In genomic region chr10:5659702-5660528, GRCh38 we compare ENCODE assay signal across 8 cellular contexts. TPM values are rescaled to one million over a fixed set of nuclear protein-coding genes. Genes with fewer than 3 reads are reported as not detected.
A peak's percentile ranks its signal among the peaks of the same experiment; 100 is the strongest.
DNase-seq lines count a peak whose midpoint lies in the region; ATAC-seq and TF ChIP-seq lines count a peak whose summit lies in the region.

No MANE protein-coding gene starts in this region.

- H3K27ac ChIP-seq in mucosa of rectum (ENCODE audit: low read depth in 2 of 2, low read length in 2 of 2): peak overlapping the region; percentile 60 to 79

- H3K27me3 ChIP-seq in mucosa of rectum (ENCODE audit: control insufficient read depth in 2 of 2, insufficient read depth in 2 of 2, low read length in 2 of 2): no peaks in the 10 kb centered on the region

- H3K9ac ChIP-seq in mucosa of rectum (ENCODE audit: low read depth in 1 of 2, low read length in 2 of 2): peak overlapping the region in 1 of 2 donors; percentile 23

- no peaks in the 10 kb centered on the region for H3K9me3 Mint-ChIP-seq in osteocyte (ENCODE audit: unreplicated experiment)

- H3K36me3 ChIP-seq in mucosa of rectum (ENCODE audit: control insufficient read depth in 2 of 2, insufficient read depth in 2 of 2, low read length in 2 of 2): no peaks in the 10 kb centered on the region

- no peak overlapping the region for H3K4me3 Mint-ChIP-seq in osteocyte (ENCODE audit: unreplicated experiment)

- no peaks in the 10 kb centered on the region for H3K9me3 ChIP-seq in mucosa of rectum (ENCODE audit: control insufficient read depth in 2 of 2, low read length in 2 of 2)

- H3K4me1 Mint-ChIP-seq in osteocyte (ENCODE audit: unreplicated experiment): peaks cover 3% of the 10 kb centered on the region

- in situ Hi-C loops in T47D (cut with HindIII; ENCODE audit: low pct_unique_long_range_greater_than_20kb, low sequenced_read_pairs): no loop called here

- peak overlapping the region in 1 of 2 donors; percentile 33 for H3K4me3 ChIP-seq in mucosa of rectum (ENCODE audit: low read length in 2 of 2)

- H3K4me1 ChIP-seq in mucosa of rectum (ENCODE audit: control insufficient read depth in 2 of 2, insufficient read depth in 2 of 2, low read length in 2 of 2): peaks cover 28 to 40% of the 10 kb centered on the region in 2 donors

- no peak for TF ChIP-seq CTCF in osteocyte (IDR thresholded peaks at IDR 0.05)

- ATAC-seq in GM21367 (IDR thresholded peaks at IDR 0.05; ENCODE audit: unreplicated experiment) (peak; percentile 76), GM21528 (IDR thresholded peaks at IDR 0.05; ENCODE audit: low FRiP score, unreplicated experiment) (no peak)

- no peak overlapping the region for H3K27ac Mint-ChIP-seq in osteocyte (ENCODE audit: unreplicated experiment)

- no peaks in the 10 kb centered on the region for H3K27me3 Mint-ChIP-seq in osteocyte (ENCODE audit: unreplicated experiment)

- DNase-seq in CD1c-positive myeloid dendritic cell (ENCODE audit: extremely low spot score) (peak; percentile 81), M059J (ENCODE audit: low read depth) (peak; percentile 77), T47D (ENCODE audit: low read depth in 1 of 2, low spot score in 1 of 2) (peak; percentile 45 to 91), osteocyte (ENCODE audit: extremely low spot score, unreplicated experiment) (no peak)
- DNase-seq in stimulated activated CD4-positive, alpha-beta T cell treated with anti-CD3 and anti-CD28 coated beads, Interleukin-4, amount 100 ng/mL, for 4 hours: no peak

- peaks cover 2% of the 10 kb centered on the region for H3K36me3 Mint-ChIP-seq in osteocyte (ENCODE audit: unreplicated experiment)

RNA-seq across cellular contexts. Expression of gene ASB13, which starts 6.5 kb away (rescaled TPM):
- total RNA-seq in M059J (2014; rRNA removed; shearing (Covaris generic)): 7.0 and 8.4 TPM in 2 replicates
- 16.0 and 18.4 TPM in 2 replicates for total RNA-seq in osteocyte

RNA-seq across cellular contexts. Expression of gene TASOR2, which starts 24.7 kb away (rescaled TPM):
- total RNA-seq in M059J (2014; rRNA removed; shearing (Covaris generic)): 34.6 and 55.0 TPM in 2 replicates
- 59.6 and 67.0 TPM in 2 replicates for total RNA-seq in osteocyte

Comparison
In these comparisons a context has a peak if more than half of its experiments do, and no peak if none do; other contexts are left out.
1. DNase-seq: peak in CD1c-positive myeloid dendritic cell (single experiment), M059J (single experiment) and T47D (2 of 2); none in stimulated activated CD4-positive, alpha-beta T cell treated with anti-CD3 and anti-CD28 coated beads, Interleukin-4, amount 100 ng/mL, for 4 hours (0 of 2) and osteocyte (single experiment).